11 cellular contexts compared by ENCODE assay signal in genomic region chr11:118003021-118003423, GRCh38. TPM values are rescaled to one million over a fixed set of nuclear protein-coding genes. Genes with fewer than 3 reads are reported as not detected.
DNase-seq lines count a peak whose midpoint lies in the region; ATAC-seq and TF ChIP-seq lines count a peak whose summit lies in the region.
"Had no signal": no experiment of that assay in that cellular context is flagged by ENCODE, and none has a peak within 500 bp of the region (broad histone marks: within the 10 kb centered on the region; RNA-seq: fewer than 3 reads in every experiment).

No MANE protein-coding gene starts in this region.

- DNase-seq in GM23338 (ENCODE audit: low spot score): no peak
- no peak for DNase-seq in WTC11 (ENCODE audit: low spot score)
- DNase-seq in stimulated activated CD4-positive, alpha-beta T cell treated with anti-CD3 and anti-CD28 coated beads, Interleukin-2, amount 100 ng/mL, for 24 hours: peak; percentile 43 to 54
- DNase-seq in aorta: no peak
- DNase-seq in MM.1S: no peak
- DNase-seq in NCI-H2196 (lab: John Stamatoyannopoulos, UW; ENCODE audit: unreplicated experiment): no peak
- DNase-seq in NCI-H2107 (lab: John Stamatoyannopoulos, UW): no peak
- DNase-seq: EL, NCI-H748 treated with DMSO at 0.1 percent for 48 hours had no signal

- no peak overlapping the region for H3K27ac ChIP-seq in GM23338 (ENCODE audit: low read depth)
- no peak overlapping the region for H3K27ac ChIP-seq in aorta (ENCODE audit: low read depth in 1 of 2, low read length in 2 of 2)
- no peak overlapping the region for H3K27ac ChIP-seq in MM.1S (ENCODE audit: low read length)

- no peak overlapping the region for H3K9ac ChIP-seq in MM.1S (ENCODE audit: low read length)

- TF ChIP-seq CTCF in GM23338 (conservative IDR thresholded peaks at IDR 0.05; ENCODE audit: low read depth in 2 of 2) (no peak), WTC11 (IDR thresholded peaks at IDR 0.05) (no peak), MM.1S (IDR thresholded peaks at IDR 0.05; ENCODE audit: low read length) (no peak)

- H3K79me2 ChIP-seq in GM23338 (replicated peaks; ENCODE audit: insufficient read depth) (no peaks in the 10 kb centered on the region), MM.1S (ENCODE audit: low read length) (no peaks in the 10 kb centered on the region)

- peaks cover 10% of the 10 kb centered on the region for H3K4me1 Mint-ChIP-seq in GM23338
- H3K4me1 Mint-ChIP-seq in WTC11: peaks cover 11% of the 10 kb centered on the region
- peaks cover 97% of the 10 kb centered on the region for H3K4me1 Mint-ChIP-seq in dendritic cell treated with granulocyte-macrophage colony-stimulating factor and Interleukin-4, amounts not matched to agents 40 ng/mL and 50 ng/mL, for 4 days (ENCODE audit: low read depth)

- H4K20me1 ChIP-seq in GM23338 (replicated peaks; ENCODE audit: insufficient read depth) (no peaks in the 10 kb centered on the region), MM.1S (ENCODE audit: insufficient read depth, low read length) (no peaks in the 10 kb centered on the region)

- no peak overlapping the region for H3K4me3 ChIP-seq in GM23338
- H3K4me3 ChIP-seq in aorta (ENCODE audit: low read length in 2 of 2): no peak overlapping the region
- no peak overlapping the region for H3K4me3 ChIP-seq in MM.1S (ENCODE audit: low read length)

- POLR2A ChIA-PET in WTC11 (lab: Charles Lee): interaction anchor here (0.7 kb wide), 1 partner anchor 14 kb away, joined by 3 read pairs; no protein-coding TSS in a partner anchor

- WGBS in aorta, 2 donors: 79 to 81% methylated on average over 1 of the region's 1 CpG

- intact Hi-C loops in dendritic cell treated with granulocyte-macrophage colony-stimulating factor and Interleukin-4, amounts not matched to agents 40 ng/mL and 50 ng/mL, for 4 days (cut with micrococcal nuclease): loop anchor here (1.0 to 5.0 kb wide), 3 partner anchors 9 to 49 kb away; no protein-coding TSS in a partner anchor
- intact Hi-C loops in aorta (cut with DNase I): no loop called here

- H3K27me3 ChIP-seq in GM23338 (ENCODE audit: insufficient read depth) (no peaks in the 10 kb centered on the region), aorta (ENCODE audit: control insufficient read depth in 1 of 2, insufficient read depth in 2 of 2, low read length in 1 of 2) (no peaks in the 10 kb centered on the region), MM.1S (replicated peaks; ENCODE audit: insufficient read depth, low read length) (no peaks in the 10 kb centered on the region)

- H3K27me3 Mint-ChIP-seq in GM23338 (ENCODE audit: insufficient read depth, low read depth, poor library complexity) (peaks cover 5% of the 10 kb centered on the region), WTC11 (ENCODE audit: low read depth) (peaks cover 3% of the 10 kb centered on the region)
- H3K27me3 Mint-ChIP-seq in dendritic cell treated with granulocyte-macrophage colony-stimulating factor and Interleukin-4, amounts not matched to agents 40 ng/mL and 50 ng/mL, for 4 days: no peaks in the 10 kb centered on the region

- ATAC-seq in GM23338 (no peak; the same call in 2 of the 3 replicates), WTC11 (peak; percentile 45), aorta (ENCODE audit: low FRiP score) (no peak)

- H3K9me3 ChIP-seq in aorta (ENCODE audit: control insufficient read depth, low read length) (peaks cover 2% of the 10 kb centered on the region), MM.1S (replicated peaks; ENCODE audit: insufficient read depth, low read length) (no peaks in the 10 kb centered on the region)

- H3K36me3 ChIP-seq in GM23338 (ENCODE audit: insufficient read depth) (no peaks in the 10 kb centered on the region), aorta (ENCODE audit: control insufficient read depth in 1 of 2, insufficient read depth in 2 of 2, low read length in 1 of 2) (no peaks in the 10 kb centered on the region), MM.1S (replicated peaks; ENCODE audit: insufficient read depth, low read length) (peaks cover 4% of the 10 kb centered on the region)

- H3K27ac Mint-ChIP-seq in GM23338 (no peak overlapping the region), WTC11 (no peak overlapping the region)
- peak overlapping the region; percentile 92 for H3K27ac Mint-ChIP-seq in dendritic cell treated with granulocyte-macrophage colony-stimulating factor and Interleukin-4, amounts not matched to agents 40 ng/mL and 50 ng/mL, for 4 days

- no peaks in the 10 kb centered on the region for H3F3A ChIP-seq in GM23338 (replicated peaks; ENCODE audit: low read depth)
- H3F3A ChIP-seq in MM.1S (ENCODE audit: insufficient read depth, low read length): peaks cover 19% of the 10 kb centered on the region

- H3K4me2 ChIP-seq in GM23338 (no peak overlapping the region), MM.1S (ENCODE audit: low read depth, low read length) (no peak overlapping the region)

- H3K9me2 ChIP-seq in GM23338 (ENCODE audit: insufficient read depth) (no peaks in the 10 kb centered on the region), MM.1S (replicated peaks; ENCODE audit: insufficient read depth, low read length) (no peaks in the 10 kb centered on the region)

- CTCF ChIA-PET in WTC11 (lab: Charles Lee): interaction anchor here (1.1 to 3.5 kb wide), 5 partner anchors 26 to 187 kb away, joined by 3 to 14 read pairs (median 4); no protein-coding TSS in a partner anchor

- H3K9me3 Mint-ChIP-seq in GM23338: no peaks in the 10 kb centered on the region
- H3K9me3 Mint-ChIP-seq in WTC11: peaks cover 11% of the 10 kb centered on the region
- H3K9me3 Mint-ChIP-seq in dendritic cell treated with granulocyte-macrophage colony-stimulating factor and Interleukin-4, amounts not matched to agents 40 ng/mL and 50 ng/mL, for 4 days: peaks cover 7% of the 10 kb centered on the region

- H2AFZ ChIP-seq in GM23338 (peak overlapping the region; percentile 20), MM.1S (ENCODE audit: low read length) (no peak overlapping the region)

- H3K36me3 Mint-ChIP-seq in GM23338 (ENCODE audit: low read depth) (no peaks in the 10 kb centered on the region), WTC11 (no peaks in the 10 kb centered on the region)
- H3K36me3 Mint-ChIP-seq in dendritic cell treated with granulocyte-macrophage colony-stimulating factor and Interleukin-4, amounts not matched to agents 40 ng/mL and 50 ng/mL, for 4 days (ENCODE audit: low read depth): peaks cover 44% of the 10 kb centered on the region

- H3K4me1 ChIP-seq in GM23338 (ENCODE audit: insufficient read depth): peaks cover 4% of the 10 kb centered on the region; the same call in 1 of the 2 replicates
- H3K4me1 ChIP-seq in aorta (ENCODE audit: control insufficient read depth in 1 of 2, insufficient read depth in 2 of 2, low read length in 2 of 2): no peaks in the 10 kb centered on the region
- H3K4me1 ChIP-seq in MM.1S (ENCODE audit: low read length): peaks cover 37% of the 10 kb centered on the region

- H3K4me3 Mint-ChIP-seq in GM23338 (no peak overlapping the region), WTC11 (no peak overlapping the region)
- no peak overlapping the region for H3K4me3 Mint-ChIP-seq in dendritic cell treated with granulocyte-macrophage colony-stimulating factor and Interleukin-4, amounts not matched to agents 40 ng/mL and 50 ng/mL, for 4 days
- H3K4me3 Mint-ChIP-seq: neural crest cell had no signal

TF ChIP-seq in GM23338, 12 proteins besides CTCF, POLR2A, EP300 and RAD21 (continues in another document):
- TF ChIP-seq EZH2 (IDR thresholded peaks at IDR 0.05; ENCODE audit: low read depth, unreplicated experiment): no peak

TF ChIP-seq in WTC11, 78 proteins besides CTCF, POLR2A, EP300 and RAD21 (continues in another document):
- TF ChIP-seq ELF4 (CRISPR knock-in tag; IDR thresholded peaks at IDR 0.05; ENCODE audit: low read depth) (no peak), CREB1 (CRISPR knock-in tag; IDR thresholded peaks at IDR 0.05) (no peak), KAT7 (CRISPR knock-in tag; IDR thresholded peaks at IDR 0.05; ENCODE audit: borderline replicate concordance) (no peak), TP53 (CRISPR knock-in tag; IDR thresholded peaks at IDR 0.05) (no peak)
- TF ChIP-seq, protein P1, sequence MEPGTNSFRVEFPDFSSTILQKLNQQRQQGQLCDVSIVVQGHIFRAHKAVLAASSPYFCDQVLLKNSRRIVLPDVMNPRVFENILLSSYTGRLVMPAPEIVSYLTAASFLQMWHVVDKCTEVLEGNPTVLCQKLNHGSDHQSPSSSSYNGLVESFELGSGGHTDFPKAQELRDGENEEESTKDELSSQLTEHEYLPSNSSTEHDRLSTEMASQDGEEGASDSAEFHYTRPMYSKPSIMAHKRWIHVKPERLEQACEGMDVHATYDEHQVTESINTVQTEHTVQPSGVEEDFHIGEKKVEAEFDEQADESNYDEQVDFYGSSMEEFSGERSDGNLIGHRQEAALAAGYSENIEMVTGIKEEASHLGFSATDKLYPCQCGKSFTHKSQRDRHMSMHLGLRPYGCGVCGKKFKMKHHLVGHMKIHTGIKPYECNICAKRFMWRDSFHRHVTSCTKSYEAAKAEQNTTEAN (CRISPR knock-in tag; IDR thresholded peaks at IDR 0.05): no peak
- TF ChIP-seq, protein P2, sequence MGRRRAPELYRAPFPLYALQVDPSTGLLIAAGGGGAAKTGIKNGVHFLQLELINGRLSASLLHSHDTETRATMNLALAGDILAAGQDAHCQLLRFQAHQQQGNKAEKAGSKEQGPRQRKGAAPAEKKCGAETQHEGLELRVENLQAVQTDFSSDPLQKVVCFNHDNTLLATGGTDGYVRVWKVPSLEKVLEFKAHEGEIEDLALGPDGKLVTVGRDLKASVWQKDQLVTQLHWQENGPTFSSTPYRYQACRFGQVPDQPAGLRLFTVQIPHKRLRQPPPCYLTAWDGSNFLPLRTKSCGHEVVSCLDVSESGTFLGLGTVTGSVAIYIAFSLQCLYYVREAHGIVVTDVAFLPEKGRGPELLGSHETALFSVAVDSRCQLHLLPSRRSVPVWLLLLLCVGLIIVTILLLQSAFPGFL (CRISPR knock-in tag; IDR thresholded peaks at IDR 0.05; ENCODE audit: borderline replicate concordance): no peak
- TF ChIP-seq, protein P3, sequence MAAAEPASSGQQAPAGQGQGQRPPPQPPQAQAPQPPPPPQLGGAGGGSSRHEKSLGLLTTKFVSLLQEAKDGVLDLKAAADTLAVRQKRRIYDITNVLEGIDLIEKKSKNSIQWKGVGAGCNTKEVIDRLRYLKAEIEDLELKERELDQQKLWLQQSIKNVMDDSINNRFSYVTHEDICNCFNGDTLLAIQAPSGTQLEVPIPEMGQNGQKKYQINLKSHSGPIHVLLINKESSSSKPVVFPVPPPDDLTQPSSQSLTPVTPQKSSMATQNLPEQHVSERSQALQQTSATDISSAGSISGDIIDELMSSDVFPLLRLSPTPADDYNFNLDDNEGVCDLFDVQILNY (CRISPR knock-in tag; IDR thresholded peaks at IDR 0.05): no peak

RNA-seq across cellular contexts. Expression of gene IL10RA, which starts 16.8 kb away (rescaled TPM):
- 0.10 and 0.23 TPM in 2 replicates for total RNA-seq in GM23338 (2014; rRNA removed; shearing (Covaris generic))
- not detected in 2 replicates for polyA plus RNA-seq in GM23338 (2016; fragmentation: Nextera tagmentation; extraction: Ambion mirVana)
- 0.41 to 0.74 TPM (median 0.71 TPM) in 3 replicates for total RNA-seq in WTC11 (2021)
- 10 to 100 TPM; 18.3 to 59.2 TPM for total RNA-seq in aorta
- polyA plus RNA-seq in aorta: 10 to 100 TPM in 1 of 2 donors, 1 to 10 TPM in 1; 1.7 to 10.9 TPM

Comparison
In these comparisons a context has a peak if more than half of its experiments do, and no peak if none do; other contexts are left out.
1. DNase-seq: peak in stimulated activated CD4-positive, alpha-beta T cell treated with anti-CD3 and anti-CD28 coated beads, Interleukin-2, amount 100 ng/mL, for 24 hours (2 of 2); none in GM23338 (single experiment), WTC11 (single experiment), aorta (0 of 2), MM.1S (single experiment), NCI-H2196 (single experiment) and NCI-H2107 (single experiment).
2. RNA of gene IL10RA, which starts 16.8 kb away (total RNA-seq): 18.3 to 59.2 TPM in aorta; 0.41 to 0.74 TPM in WTC11 and 0.10 to 0.23 TPM in GM23338; every median in the first group is over 10 times any median in the second.